In genomic region chr14:68444449-68445168, GRCh38 we compare ENCODE assay signal across 14 cellular contexts.
DNase-seq lines count a peak whose midpoint lies in the region; ATAC-seq, FAIRE-seq and TF ChIP-seq lines count a peak whose summit lies in the region.
"Had no signal": no experiment of that assay in that cellular context is flagged by ENCODE, and none has a peak within 500 bp of the region (broad histone marks: within the 10 kb centered on the region; RNA-seq: fewer than 3 reads in every experiment).

No MANE protein-coding gene starts in this region.

- ATAC-seq in PC-3 = peak; percentile 44
- ATAC-seq in pancreas = peak; percentile 61 to 84 (median 80)
- ATAC-seq in HG02623 (IDR thresholded peaks at IDR 0.05; ENCODE audit: unreplicated experiment) = no peak
- no peak for ATAC-seq in left lung
- ATAC-seq: natural killer cell treated with Interleukin-12 subunit alpha and Interleukin-12 subunit beta and Interleukin-15 and Interleukin-18, amount 100 ng/mL, for 72 hours; upper lobe of right lung had no signal

- H3K9me2 ChIP-seq in PC-3 (replicated peaks; ENCODE audit: low read length) = no peaks in the 10 kb centered on the region

- H3K4me1 ChIP-seq in PC-3 (ENCODE audit: insufficient read depth, low read length) = peaks cover 42% of the 10 kb centered on the region
- H3K4me1 ChIP-seq in pancreas = peaks cover 5 to 36% (median 27%) of the 10 kb centered on the region in 3 donors
- H3K4me1 ChIP-seq in left lung = peaks cover 0 to 6% of the 10 kb centered on the region in 2 donors

- CTCF ChIA-PET in PC-3 (lab: Charles Lee) = interaction anchor here (1.0 kb wide), 1 partner anchor 82 kb away, joined by 3 read pairs; no protein-coding TSS in a partner anchor

- H3K79me2 ChIP-seq in PC-3 (ENCODE audit: low read length) = no peaks in the 10 kb centered on the region

- DNase-seq in DMS79 treated with DMSO at 0.1 percent for 48 hours (lab: John Stamatoyannopoulos, UW) (peak; percentile 98), PC-3 (peak; percentile 64), fibroblast of gingiva (ENCODE audit: low read depth) (peak; percentile 89), pancreas (peak in 5 of 6 donors; percentile 36 to 62 (median 44)), left lung (no peak)
- DNase-seq in stimulated activated CD4-positive, alpha-beta T cell treated with anti-CD3 and anti-CD28 coated beads, Interleukin-15, amount 100 ng/mL, for 24 hours = no peak
- DNase-seq in activated CD8-positive, alpha-beta memory T cell treated with anti-CD3 and anti-CD28 coated beads for 24 hours = no peak
- DNase-seq: COR-L47, hypothalamus, NCI-H2171, SW 1271, upper lobe of right lung had no signal

- H3K4me2 ChIP-seq in PC-3 (ENCODE audit: low read length) = no peak overlapping the region

- H3K27me3 ChIP-seq in PC-3 (ENCODE audit: low read length) (no peaks in the 10 kb centered on the region), pancreas (no peaks in the 10 kb centered on the region), left lung (no peaks in the 10 kb centered on the region)
- H3K27me3 ChIP-seq: upper lobe of right lung had no signal

- H2AFZ ChIP-seq in PC-3 (ENCODE audit: low read length) = no peak overlapping the region

- 2 to 6% methylated on average over 2 of the region's 2 CpGs for WGBS in pancreas, 2 donors

- H3K9me3 ChIP-seq in PC-3 (ENCODE audit: low read length) (no peaks in the 10 kb centered on the region), pancreas (no peaks in the 10 kb centered on the region), left lung (no peaks in the 10 kb centered on the region)
- H3K9me3 ChIP-seq: upper lobe of right lung had no signal

- TF ChIP-seq CTCF in PC-3 (conservative IDR thresholded peaks at IDR 0.05; ENCODE audit: low read depth, low read length) (no peak), pancreas (IDR thresholded peaks at IDR 0.05) (no peak), left lung (IDR thresholded peaks at IDR 0.05) (no peak)

- H4K20me1 ChIP-seq in PC-3 (ENCODE audit: low read length) = no peaks in the 10 kb centered on the region

- H3K27ac ChIP-seq in PC-3 (ENCODE audit: low read length) (no peak overlapping the region), pancreas (peak overlapping the region in 1 of 4 donors; percentile 32), left lung (no peak overlapping the region)
- H3K27ac ChIP-seq: upper lobe of right lung had no signal

- H3K4me3 ChIP-seq in PC-3 (ENCODE audit: low read length) (no peak overlapping the region), pancreas (no peak overlapping the region), left lung (no peak overlapping the region)
- H3K4me3 ChIP-seq: upper lobe of right lung had no signal

- no TSS peak for BruUV-seq in PC-3 (replicated peaks; lab: Mats Ljungman, UMichigan)

- FAIRE-seq in pancreas (lab: Jason Lieb, UNC) = no peak

- no peaks in the 10 kb centered on the region for H3F3A ChIP-seq in PC-3 (ENCODE audit: low read length, unreplicated experiment)

- no peak overlapping the region for H3K9ac ChIP-seq in PC-3 (ENCODE audit: low read length)

- H3K36me3 ChIP-seq in PC-3 (ENCODE audit: low read depth, low read length) (no peaks in the 10 kb centered on the region), pancreas (no peaks in the 10 kb centered on the region), left lung (no peaks in the 10 kb centered on the region)
- H3K36me3 ChIP-seq: upper lobe of right lung had no signal

- intact Hi-C loops in PC-3 (cut with micrococcal nuclease) (loop anchor here (5.0 kb wide), 1 partner anchor 502 kb away; no protein-coding TSS in a partner anchor), pancreas (cut with DNase I) (no loop called here), left lung (cut with DNase I) (no loop called here)

- POLR2A ChIA-PET in PC-3 (lab: Charles Lee; ENCODE audit: unreplicated experiment) = interaction anchor here (0.7 kb wide), 1 partner anchor 17 kb away, joined by 6 read pairs; no protein-coding TSS in a partner anchor

Comparison
In these comparisons a context has a peak if more than half of its experiments do, and no peak if none do; other contexts are left out.
1. DNase-seq: peak in DMS79 treated with DMSO at 0.1 percent for 48 hours (single experiment), PC-3 (single experiment), fibroblast of gingiva (single experiment) and pancreas (5 of 6); none in stimulated activated CD4-positive, alpha-beta T cell treated with anti-CD3 and anti-CD28 coated beads, Interleukin-15, amount 100 ng/mL, for 24 hours (single experiment), activated CD8-positive, alpha-beta memory T cell treated with anti-CD3 and anti-CD28 coated beads for 24 hours (single experiment) and left lung (0 of 2).
2. ATAC-seq: peak in PC-3 (single experiment) and pancreas (4 of 4); none in HG02623 (single experiment) and left lung (single experiment).